ENCODE assay signal across 16 cellular contexts in genomic region chr3:126749931-126750759, GRCh38. TPM values are rescaled to one million over a fixed set of nuclear protein-coding genes. Genes with fewer than 3 reads are reported as not detected.
DNase-seq lines count a peak whose midpoint lies in the region; ATAC-seq and TF ChIP-seq lines count a peak whose summit lies in the region.
"Had no signal": no experiment of that assay in that cellular context is flagged by ENCODE, and none has a peak within 500 bp of the region (broad histone marks: within the 10 kb centered on the region; RNA-seq: fewer than 3 reads in every experiment).

No MANE protein-coding gene starts in this region.

- BruUV-seq in Calu3 (replicated peaks; lab: Mats Ljungman, UMichigan), result no TSS peak
- no TSS peak for BruUV-seq in IMR-90 (replicated peaks; lab: Mats Ljungman, UMichigan)

- no peak overlapping the region for H3K4me2 ChIP-seq in IMR-90 (ENCODE audit: low read depth, low read length)
- H3K4me2 ChIP-seq: KMS-11 had no signal

- peak overlapping the region; percentile 13 for H3K27ac Mint-ChIP-seq in Calu3 (ENCODE audit: unreplicated experiment)
- no peak overlapping the region for H3K27ac Mint-ChIP-seq in naive thymus-derived CD4-positive, alpha-beta T cell

- H3K36me3 ChIP-seq in IMR-90 (ENCODE audit: control insufficient read depth, insufficient read depth, low read length), result no peaks in the 10 kb centered on the region
- H3K36me3 ChIP-seq in naive thymus-derived CD4-positive, alpha-beta T cell (ENCODE audit: control insufficient read depth in 2 of 3, insufficient read depth in 3 of 3, low read length in 3 of 3), result peaks cover 0 to 4% (median 0%) of the 10 kb centered on the region in 3 experiments

- POLR2A ChIA-PET in IMR-90 (lab: Charles Lee; ENCODE audit: unreplicated experiment), result no interaction called here
- POLR2A ChIA-PET in naive thymus-derived CD4-positive, alpha-beta T cell (lab: Charles Lee), result no interaction called here

- no peaks in the 10 kb centered on the region for H3K27me3 ChIP-seq in IMR-90 (ENCODE audit: control insufficient read depth, insufficient read depth, low read length)
- no peaks in the 10 kb centered on the region for H3K27me3 ChIP-seq in naive thymus-derived CD4-positive, alpha-beta T cell (ENCODE audit: control insufficient read depth in 2 of 2, insufficient read depth in 2 of 2, low read length in 2 of 2)

- no peak overlapping the region for H3K9ac ChIP-seq in IMR-90 (ENCODE audit: low read depth, low read length)
- H3K9ac ChIP-seq: KMS-11 had no signal

- no peak for TF ChIP-seq POLR2A in IMR-90 (IDR thresholded peaks at IDR 0.05; ENCODE audit: low read depth, low read length)

- WGBS in IMR-90 (ENCODE audit: extremely low coverage in 2 of 2, insufficient read length in 1 of 2), 2 experiments, result 82% methylated on average over 4 of the region's 8 CpGs; no CpG with 5 or more reads in 1 of the 2 experiments

- H3K4me1 ChIP-seq in IMR-90 (ENCODE audit: control insufficient read depth, insufficient read depth, low read length), result peaks cover 26% of the 10 kb centered on the region
- H3K4me1 ChIP-seq in naive thymus-derived CD4-positive, alpha-beta T cell (ENCODE audit: control insufficient read depth in 2 of 2, insufficient read depth in 2 of 2, low read length in 2 of 2), result no peaks in the 10 kb centered on the region

- in situ Hi-C loops in IMR-90 (cut with MboI; ENCODE audit: low sequenced_read_pairs), result loop anchor here (5.0 to 10.0 kb wide), 2 partner anchors 232 to 705 kb away; partner anchors contain the start of gene PLXNA1

- intact Hi-C loops in Calu3 (cut with micrococcal nuclease; ENCODE audit: unreplicated experiment), result loop anchor here (5.0 to 10.0 kb wide), 2 partner anchors 172 to 425 kb away; no protein-coding TSS in a partner anchor
- intact Hi-C loops in IMR-90 (cut with micrococcal nuclease), result loop anchor here (5.0 kb wide), 1 partner anchor 228 kb away; the partner anchor contains the start of gene CHST13
- intact Hi-C loops in naive thymus-derived CD4-positive, alpha-beta T cell (cut with micrococcal nuclease), result no loop called here

- no peak for TF ChIP-seq RAD21 in IMR-90 (IDR thresholded peaks at IDR 0.05; ENCODE audit: low read length)

- H2AFZ ChIP-seq in IMR-90 (replicated peaks; ENCODE audit: low read length, poor library complexity), result no peak overlapping the region

- H2BK15ac ChIP-seq in IMR-90 (ENCODE audit: low read depth, low read length), result no peak overlapping the region

- peaks cover 9 to 10% of the 10 kb centered on the region in 2 experiments; a peak in 3 of 4 replicates for H3K79me1 ChIP-seq in IMR-90 (ENCODE audit: low read depth in 1 of 2, low read length in 2 of 2)

- no peak overlapping the region for H2BK20ac ChIP-seq in IMR-90 (ENCODE audit: low read depth, low read length)

- peaks cover 5% of the 10 kb centered on the region; the same call in 1 of the 2 replicates for H4K20me1 ChIP-seq in IMR-90 (ENCODE audit: insufficient read depth, low read length)

- no peak overlapping the region for H3K27ac ChIP-seq in IMR-90 (ENCODE audit: insufficient read depth, low read length)
- H3K27ac ChIP-seq in naive thymus-derived CD4-positive, alpha-beta T cell (ENCODE audit: low read depth, low read length), result no peak overlapping the region
- H3K27ac ChIP-seq: KMS-11 had no signal

- no peak overlapping the region for H2BK5ac ChIP-seq in IMR-90 (ENCODE audit: low read depth, low read length, poor library complexity, severe bottlenecking)

- no peaks in the 10 kb centered on the region for H3K9me3 ChIP-seq in IMR-90 (ENCODE audit: control insufficient read depth, insufficient read depth, low read length)
- no peaks in the 10 kb centered on the region for H3K9me3 ChIP-seq in naive thymus-derived CD4-positive, alpha-beta T cell (ENCODE audit: control insufficient read depth in 2 of 3, low read length in 3 of 3)

- no peak overlapping the region for H2AK5ac ChIP-seq in IMR-90 (ENCODE audit: low read depth, low read length)

- H3K4me3 ChIP-seq in IMR-90 (ENCODE audit: insufficient read depth, low read depth, low read length), result no peak overlapping the region
- H3K4me3 ChIP-seq in naive thymus-derived CD4-positive, alpha-beta T cell (ENCODE audit: low read length), result no peak overlapping the region

- no peak overlapping the region for H2AK9ac ChIP-seq in IMR-90 (replicated peaks; ENCODE audit: low read depth, low read length, poor library complexity)

- peaks cover 11% of the 10 kb centered on the region for H3K36me3 Mint-ChIP-seq in Calu3 (ENCODE audit: insufficient read depth, unreplicated experiment)
- peaks cover 0 to 31% (median 0%) of the 10 kb centered on the region in 5 donors for H3K36me3 Mint-ChIP-seq in naive thymus-derived CD4-positive, alpha-beta T cell
- H3K36me3 Mint-ChIP-seq: CD14-positive monocyte had no signal

- peaks cover 19% of the 10 kb centered on the region; the same call in 1 of the 2 replicates for H3K9me1 ChIP-seq in IMR-90 (ENCODE audit: insufficient read depth, low read length)

- H3K4me3 Mint-ChIP-seq in Calu3 (ENCODE audit: low read depth, unreplicated experiment), result no peak overlapping the region
- H3K4me3 Mint-ChIP-seq in naive thymus-derived CD4-positive, alpha-beta T cell, result no peak overlapping the region
- H3K4me3 Mint-ChIP-seq: CD14-positive monocyte had no signal

- dilution Hi-C loops in IMR-90 (cut with HindIII; ENCODE audit: low sequenced_read_pairs, unreplicated experiment), result no loop called here

- no peak overlapping the region for H2BK120ac ChIP-seq in IMR-90 (ENCODE audit: low read depth, low read length)

- no peaks in the 10 kb centered on the region for H3K27me3 Mint-ChIP-seq in Calu3 (ENCODE audit: unreplicated experiment)
- no peaks in the 10 kb centered on the region for H3K27me3 Mint-ChIP-seq in naive thymus-derived CD4-positive, alpha-beta T cell

- no peaks in the 10 kb centered on the region for H3K9me3 Mint-ChIP-seq in Calu3 (ENCODE audit: low read depth, unreplicated experiment)
- H3K9me3 Mint-ChIP-seq in naive thymus-derived CD4-positive, alpha-beta T cell, result no peaks in the 10 kb centered on the region
- H3K9me3 Mint-ChIP-seq: CD14-positive monocyte had no signal

- H3K14ac ChIP-seq in IMR-90 (replicated peaks; ENCODE audit: low read depth, low read length), result no peak overlapping the region

- no peak overlapping the region for H4K91ac ChIP-seq in IMR-90 (ENCODE audit: insufficient read depth, low read depth, low read length)

- no peak overlapping the region for H4K5ac ChIP-seq in IMR-90 (ENCODE audit: low read depth, low read length)

- no peak overlapping the region for H4K8ac ChIP-seq in IMR-90 (ENCODE audit: low read depth in 2 of 2, low read length in 2 of 2)

- TF ChIP-seq CTCF in Calu3 (IDR thresholded peaks at IDR 0.05; ENCODE audit: unreplicated experiment), result no peak
- no peak for TF ChIP-seq CTCF in IMR-90 (conservative IDR thresholded peaks at IDR 0.05; ENCODE audit: low read depth, low read length)

- no peak overlapping the region for H3K4ac ChIP-seq in IMR-90 (ENCODE audit: low read depth, low read length)

- no peak overlapping the region for H3K23ac ChIP-seq in IMR-90 (ENCODE audit: low read depth, low read length)

- peaks cover 77% of the 10 kb centered on the region for H3K4me1 Mint-ChIP-seq in Calu3 (ENCODE audit: low read depth, unreplicated experiment)
- H3K4me1 Mint-ChIP-seq in naive thymus-derived CD4-positive, alpha-beta T cell, result peaks cover 4 to 18% (median 10%) of the 10 kb centered on the region in 7 donors
- H3K4me1 Mint-ChIP-seq: CD14-positive monocyte had no signal

- no peak overlapping the region for H3K56ac ChIP-seq in IMR-90 (ENCODE audit: extremely low read depth, insufficient read depth, low read length)

- ATAC-seq in IMR-90 (ENCODE audit: low read depth) (no peak), HG03457 (IDR thresholded peaks at IDR 0.05; ENCODE audit: unreplicated experiment) (no peak), HG03280 (IDR thresholded peaks at IDR 0.05; ENCODE audit: unreplicated experiment) (no peak), GM21723 (IDR thresholded peaks at IDR 0.05; ENCODE audit: unreplicated experiment) (no peak)
- no peak for ATAC-seq in naive thymus-derived CD4-positive, alpha-beta T cell

- DNase-seq in Calu3, result no peak
- no peak for DNase-seq in IMR-90
- DNase-seq in ecto neural progenitor cell (ENCODE audit: low spot score), result peak; percentile 22
- peak; percentile 69 for DNase-seq in mesenteric fat pad (ENCODE audit: low spot score)
- no peak for DNase-seq in naive thymus-derived CD4-positive, alpha-beta T cell
- DNase-seq: DMS153, H7, NCI-H1436, NCI-H2029, NCI-H446 treated with DMSO at 0.1 percent for 48 hours, NCI-H774 had no signal

- CTCF ChIA-PET in Calu3 (lab: Charles Lee), result interaction anchor here (0.6 to 1.0 kb wide), 2 partner anchors 646 to 705 kb away, joined by 3 read pairs; no protein-coding TSS in a partner anchor
- CTCF ChIA-PET in IMR-90 (lab: Yijun Ruan, JAX), result interaction anchor here (0.6 to 1.6 kb wide), 2 partner anchors 27 to 233 kb away, joined by 3 read pairs; partner anchors contain the start of gene PLXNA1
- CTCF ChIA-PET in naive thymus-derived CD4-positive, alpha-beta T cell (lab: Charles Lee), result no interaction called here

- H3K18ac ChIP-seq in IMR-90 (ENCODE audit: low read depth, low read length), result no peak overlapping the region

TF ChIP-seq in IMR-90, 13 proteins besides CTCF, POLR2A, EP300 and RAD21:
- TF ChIP-seq NFE2L2 (IDR thresholded peaks at IDR 0.05; ENCODE audit: low read depth, low read length), result no peak
- TF ChIP-seq CEBPB (IDR thresholded peaks at IDR 0.05; ENCODE audit: low read depth, low read length), result peak; percentile 90
- TF ChIP-seq MXI1 (IDR thresholded peaks at IDR 0.05; ENCODE audit: borderline replicate concordance, low read depth, low read length), result no peak

RNA-seq across cellular contexts. Expression of gene CHCHD6, which starts 46.1 kb away (rescaled TPM):
- total RNA-seq in Calu3 (2022), result 38.9 and 45.9 TPM in 2 replicates
- total RNA-seq in IMR-90 (2012; rRNA removed), result 18.8 and 20.6 TPM in 2 replicates
- polyA plus RNA-seq in IMR-90 (2012; rRNA removed), result 28.9 and 29.1 TPM in 2 replicates
- 30.9 and 33.9 TPM in 2 replicates for polyA plus RNA-seq in IMR-90 (2012; cell fraction: cytosol; rRNA removed)
- polyA plus RNA-seq in IMR-90 (2012; cell fraction: nucleus; rRNA removed; ENCODE audit: low replicate concordance), result 15.3 and 19.0 TPM in 2 replicates
- total RNA-seq in mesenteric fat pad, result 10.9 TPM
- total RNA-seq in naive thymus-derived CD4-positive, alpha-beta T cell, result 10 to 100 TPM in 3 of 5 experiments, 1 to 10 TPM in 2; 5.4 to 14.0 (median 10.0) TPM
- 10 to 100 TPM; 11.0 to 15.1 TPM for polyA plus RNA-seq in naive thymus-derived CD4-positive, alpha-beta T cell

Comparison
In these comparisons a context has a peak if more than half of its experiments do, and no peak if none do; other contexts are left out.
1. DNase-seq: peak in ecto neural progenitor cell (single experiment) and mesenteric fat pad (single experiment); none in Calu3 (single experiment), IMR-90 (single experiment) and naive thymus-derived CD4-positive, alpha-beta T cell (0 of 9).
2. intact Hi-C loops: an anchor here in Calu3 (5.0 to 10.0 kb wide) and IMR-90 (5.0 kb wide); none called in naive thymus-derived CD4-positive, alpha-beta T cell.